ENCODE assay signal across 8 cellular contexts in genomic region chr3:66037330-66037985, GRCh38. TPM values are rescaled to one million over a fixed set of nuclear protein-coding genes. Genes with fewer than 3 reads are reported as not detected.
DNase-seq lines count a peak whose midpoint lies in the region; ATAC-seq and TF ChIP-seq lines count a peak whose summit lies in the region.

No MANE protein-coding gene starts in this region.

- no peak for ATAC-seq in GM21367 (IDR thresholded peaks at IDR 0.05; ENCODE audit: unreplicated experiment)

- peaks cover 44% of the 10 kb centered on the region for H3K4me1 ChIP-seq in osteoblast (ENCODE audit: insufficient read depth, low read length)

- no peak for TF ChIP-seq CTCF in GM13977 (IDR thresholded peaks at IDR 0.05; ENCODE audit: extremely low read depth, insufficient read depth, missing control alignments)
- TF ChIP-seq CTCF in VCaP (conservative IDR thresholded peaks at IDR 0.05): peak; percentile 71
- TF ChIP-seq CTCF in osteoblast (IDR thresholded peaks at IDR 0.05; ENCODE audit: extremely low read depth, low read depth, low read length): peak; percentile 32

- H3K4me2 ChIP-seq in osteoblast (ENCODE audit: insufficient read depth, low read length): peak overlapping the region; percentile 98

- in situ Hi-C loops in ACHN (cut with HindIII; ENCODE audit: low pct_ligation_motif_present, low pct_unique_long_range_greater_than_20kb, low sequenced_read_pairs): no loop called here
- in situ Hi-C loops in GM13977 (cut with MboI; ENCODE audit: low pct_unique_long_range_greater_than_20kb, low sequenced_read_pairs, unreplicated experiment): no loop called here

- peak overlapping the region; percentile 98 for H3K27ac ChIP-seq in VCaP
- H3K27ac ChIP-seq in osteoblast (ENCODE audit: low read depth, low read length): peak overlapping the region; percentile 92

- H3K36me3 ChIP-seq in osteoblast (ENCODE audit: insufficient read depth, low read length): no peaks in the 10 kb centered on the region

- peaks cover 58% of the 10 kb centered on the region for H3K79me2 ChIP-seq in osteoblast (ENCODE audit: insufficient read depth, low read length)

- peak overlapping the region; percentile 95 for H3K4me3 ChIP-seq in osteoblast (ENCODE audit: insufficient read depth, low read length)

- H3K9me3 ChIP-seq in osteoblast (ENCODE audit: low read depth, low read length): no peaks in the 10 kb centered on the region

- DNase-seq in ACHN (peak; percentile 48), GM13977 (ENCODE audit: low spot score) (peak; percentile 34), glomerular visceral epithelial cell (ENCODE audit: extremely low spot score) (peak; percentile 54), osteoblast (ENCODE audit: insufficient read length, low spot score, missing footprints) (peak; percentile 96), NOMO-1 (lab: John Stamatoyannopoulos, UW; ENCODE audit: unreplicated experiment in 2 of 2) (no peak), NCI-H446 (lab: John Stamatoyannopoulos, UW) (no peak)

- no peaks in the 10 kb centered on the region for H3K27me3 ChIP-seq in osteoblast (ENCODE audit: insufficient read depth, low read length)

- peak overlapping the region; percentile 72 for H2AFZ ChIP-seq in osteoblast (ENCODE audit: low read length)

- peaks cover 38% of the 10 kb centered on the region for H4K20me1 ChIP-seq in osteoblast (ENCODE audit: insufficient read depth, low read length)

RNA-seq across cellular contexts. Expression of gene MAGI1, which starts 1.3 kb away (rescaled TPM):
- 61.0 and 66.6 TPM in 2 replicates for total RNA-seq in osteoblast

Comparison
In these comparisons a context has a peak if more than half of its experiments do, and no peak if none do; other contexts are left out.
1. DNase-seq: peak in ACHN (single experiment), GM13977 (single experiment), glomerular visceral epithelial cell (single experiment) and osteoblast (single experiment); none in NOMO-1 (0 of 2) and NCI-H446 (0 of 2).